ENCODE assay signal across 8 cellular contexts in genomic region chrX:154444001-154444754, GRCh38. TPM values are rescaled to one million over a fixed set of nuclear protein-coding genes. Genes with fewer than 3 reads are reported as not detected.
DNase-seq lines count a peak whose midpoint lies in the region; ATAC-seq and TF ChIP-seq lines count a peak whose summit lies in the region.

TSS of gene FAM50A (plus strand) at chrX:154444141. CDS start at chrX:154444236, 95 bp downstream.

- no peaks in the 10 kb centered on the region for H3K27me3 Mint-ChIP-seq in mesothelial cell of epicardium (ENCODE audit: low read depth)

- no peaks in the 10 kb centered on the region for H3K9me3 Mint-ChIP-seq in mesothelial cell of epicardium

- in situ Hi-C loops in endometrial microvascular endothelial cells (cut with HindIII; ENCODE audit: inconsistent ontology term, low pct_unique_long_range_greater_than_20kb, low sequenced_read_pairs): no loop called here

- H3K27ac Mint-ChIP-seq in mesothelial cell of epicardium: peak within 1 kb of the TSS; percentile 88

- ATAC-seq in GM18505 (IDR thresholded peaks at IDR 0.05; ENCODE audit: unreplicated experiment): peak; percentile 67
- peak; percentile 83 for ATAC-seq in HG03066 (IDR thresholded peaks at IDR 0.05; ENCODE audit: low read depth, unreplicated experiment)

- peaks cover 3% of the 10 kb centered on the region for H3K4me1 Mint-ChIP-seq in mesothelial cell of epicardium

- TF ChIP-seq CTCF in mesothelial cell of epicardium (IDR thresholded peaks at IDR 0.05; ENCODE audit: unreplicated experiment): no peak

- DNase-seq in A172 (ENCODE audit: low spot score) (peak; percentile 52), NCI-H526 treated with DMSO at 0.1 percent for 48 hours (lab: John Stamatoyannopoulos, UW) (peak; percentile 63), mesothelial cell of epicardium (ENCODE audit: low spot score in 2 of 2, unreplicated experiment in 2 of 2) (peak; percentile 56 to 63)
- peak; percentile 70 for DNase-seq in activated CD8-positive, alpha-beta memory T cell treated with anti-CD3 and anti-CD28 coated beads, Interleukin-2, amount 50 U/mL, for 4 hours
- peak; percentile 38 to 46 for DNase-seq in stimulated activated CD8-positive, alpha-beta memory T cell treated with anti-CD3 and anti-CD28 coated beads, Interleukin-2, amount 100 ng/mL, for 1 hour (ENCODE audit: low read depth in 2 of 2)

- peak within 1 kb of the TSS; percentile 71 for H3K4me3 Mint-ChIP-seq in mesothelial cell of epicardium

- peak; percentile 36 for TF ChIP-seq POLR2A in GM18505 (IDR thresholded peaks at IDR 0.05; ENCODE audit: borderline replicate concordance, extremely low read depth, insufficient read depth, insufficient read length)

- peaks cover 10% of the 10 kb centered on the region for H3K36me3 Mint-ChIP-seq in mesothelial cell of epicardium

RNA-seq across cellular contexts. Expression of gene FAM50A, which starts in this region (rescaled TPM):
- total RNA-seq in A172 (2014; rRNA removed; shearing (Covaris generic)): 110 and 137 TPM in 2 replicates
- total RNA-seq in endometrial microvascular endothelial cells (ENCODE audit: inconsistent ontology term): 34.3 TPM
- total RNA-seq in mesothelial cell of epicardium: 52.5 to 57.6 TPM (median 54.1 TPM) in 3 replicates

Comparison
In these comparisons a context has a peak if more than half of its experiments do, and no peak if none do; other contexts are left out.
1. Peak in every context shown above with its lines: DNase-seq and ATAC-seq.